In genomic region chr2:54240515-54241219, GRCh38 we compare ENCODE assay signal across 16 cellular contexts. TPM values are rescaled to one million over a fixed set of nuclear protein-coding genes. Genes with fewer than 3 reads are reported as not detected.
DNase-seq lines count a peak whose midpoint lies in the region; ATAC-seq and TF ChIP-seq lines count a peak whose summit lies in the region.
"Had no signal": no experiment of that assay in that cellular context is flagged by ENCODE, and none has a peak within 500 bp of the region (broad histone marks: within the 10 kb centered on the region; RNA-seq: fewer than 3 reads in every experiment).

No MANE protein-coding gene starts in this region.

- no peaks in the 10 kb centered on the region for H3K79me2 ChIP-seq in fibroblast of lung (ENCODE audit: control insufficient read depth, insufficient read depth, low read length)
- H3K79me2 ChIP-seq: hepatocyte had no signal

- H3K27me3 ChIP-seq in MG63: no peaks in the 10 kb centered on the region
- H3K27me3 ChIP-seq in fibroblast of lung (ENCODE audit: control insufficient read depth, insufficient read depth, low read length): no peaks in the 10 kb centered on the region
- H3K27me3 ChIP-seq: hepatocyte had no signal

- no peaks in the 10 kb centered on the region for H4K20me1 ChIP-seq in fibroblast of lung (ENCODE audit: control insufficient read depth, extremely low read depth, insufficient read depth, low read length)

- ATAC-seq in SK-N-SH treated with all-trans-retinoic acid at 6 μM for 48 hours (no peak), GM18873 (IDR thresholded peaks at IDR 0.05; ENCODE audit: low FRiP score, unreplicated experiment) (no peak)

- H3K9me3 Mint-ChIP-seq in neural crest cell: peaks cover 8% of the 10 kb centered on the region

- H3K27me3 Mint-ChIP-seq in neural crest cell (ENCODE audit: low read depth): no peaks in the 10 kb centered on the region

- H3K4me3 ChIP-seq in MG63 (no peak overlapping the region), fibroblast of lung (replicated peaks in 1 of 4; ENCODE audit: control extremely low read depth in 1 of 4, insufficient read depth in 1 of 4, low read depth in 3 of 4, low read length in 4 of 4) (no peak overlapping the region)
- H3K4me3 ChIP-seq: hepatocyte had no signal

- H3K36me3 ChIP-seq in MG63 (no peaks in the 10 kb centered on the region), fibroblast of lung (ENCODE audit: control insufficient read depth, insufficient read depth, low read length) (no peaks in the 10 kb centered on the region)

- DNase-seq in A172 (ENCODE audit: low spot score): peak; percentile 16
- peak; percentile 4 for DNase-seq in MG63
- peak; percentile 46 to 77 for DNase-seq in fibroblast of lung (ENCODE audit: low read depth in 2 of 2)
- no peak for DNase-seq in neural crest cell (ENCODE audit: low read depth, low spot score)
- no peak for DNase-seq in cortex of kidney (lab: John Stamatoyannopoulos, UW)
- DNase-seq in GM19240 (ENCODE audit: insufficient read length, low spot score): no peak
- DNase-seq: activated CD4-positive, alpha-beta T cell treated with anti-CD3 and anti-CD28 coated beads, Interleukin-2, amount 50 U/mL, for 1 hour; activated effector memory CD4-positive, alpha-beta T cell treated with Interleukin-2 at 50 U/mL for 16 hours; DMS53; NCI-H1417; NK-92 treated with Interleukin-12 subunit alpha and Interleukin-12 subunit beta, amount 100 ng/mL, for 24 hours; T-helper 1 cell had no signal

- peak overlapping the region; percentile 67 for H3K27ac Mint-ChIP-seq in neural crest cell (ENCODE audit: unreplicated experiment)

- H3K4me2 ChIP-seq in fibroblast of lung (ENCODE audit: extremely low read depth, insufficient read depth, low read length): peak overlapping the region; percentile 33
- H3K4me2 ChIP-seq: hepatocyte had no signal

- peaks cover 13% of the 10 kb centered on the region for H3K4me1 ChIP-seq in fibroblast of lung (ENCODE audit: control insufficient read depth, extremely low read depth, insufficient read depth, low read length)

- H3K4me1 Mint-ChIP-seq in neural crest cell: no peaks in the 10 kb centered on the region

- no peak overlapping the region for H3K4me3 Mint-ChIP-seq in neural crest cell

- peaks cover 5% of the 10 kb centered on the region for H3K36me3 Mint-ChIP-seq in neural crest cell (ENCODE audit: low read depth)

- H3K27ac ChIP-seq in fibroblast of lung (ENCODE audit: insufficient read depth, low read length): peak overlapping the region; percentile 29
- H3K27ac ChIP-seq: hepatocyte had no signal

- TF ChIP-seq CTCF in fibroblast of lung (conservative IDR thresholded peaks at IDR 0.05 in 1 of 2, IDR thresholded peaks at IDR 0.05 in 1 of 2; ENCODE audit: low read depth in 1 of 2, low read length in 2 of 2) (no peak), neural crest cell (conservative IDR thresholded peaks at IDR 0.05) (no peak)

- H3K9me3 ChIP-seq in MG63: peaks cover 10% of the 10 kb centered on the region
- no peaks in the 10 kb centered on the region for H3K9me3 ChIP-seq in fibroblast of lung (ENCODE audit: control insufficient read depth, insufficient read depth, low read depth, low read length)

- no peak overlapping the region for H3K9ac ChIP-seq in fibroblast of lung (ENCODE audit: insufficient read depth, low read length)

- no peak overlapping the region for H2AFZ ChIP-seq in fibroblast of lung (ENCODE audit: low read length)
- H2AFZ ChIP-seq: hepatocyte had no signal

TF ChIP-seq in SK-N-SH treated with all-trans-retinoic acid at 6 μM for 48 hours, 23 proteins besides CTCF, POLR2A, EP300 and RAD21:
- TF ChIP-seq RARB (CRISPR knock-in tag; IDR thresholded peaks at IDR 0.05) (no peak), TOX (CRISPR knock-in tag; IDR thresholded peaks at IDR 0.05; ENCODE audit: borderline replicate concordance) (no peak), ZC3H10 (CRISPR knock-in tag; IDR thresholded peaks at IDR 0.05) (no peak), PATZ1 (CRISPR knock-in tag; IDR thresholded peaks at IDR 0.05; ENCODE audit: borderline replicate concordance) (no peak), PPARA (CRISPR knock-in tag; IDR thresholded peaks at IDR 0.05; ENCODE audit: borderline replicate concordance) (no peak), SNAI2 (CRISPR knock-in tag; IDR thresholded peaks at IDR 0.05) (no peak), CREB5 (CRISPR knock-in tag; IDR thresholded peaks at IDR 0.05; ENCODE audit: low read depth) (no peak)
TF ChIP-seq in SK-N-SH treated with all-trans-retinoic acid at 6 μM for 48 hours: peak in this region for 0.

RNA-seq across cellular contexts. Expression of gene TSPYL6, which starts 15.4 kb away (rescaled TPM):
- total RNA-seq in A172 (2014; rRNA removed; shearing (Covaris generic)): not detected in 2 replicates
- total RNA-seq in MG63 (2014; rRNA removed; shearing (Covaris generic); ENCODE audit: low replicate concordance): not detected in 2 replicates
- total RNA-seq in fibroblast of lung: not detected in 2 replicates
- not detected in 2 replicates for polyA plus RNA-seq in fibroblast of lung
- not detected in 2 replicates for polyA plus RNA-seq in fibroblast of lung (2012)
- polyA minus RNA-seq in fibroblast of lung (ENCODE audit: low replicate concordance): not detected in 2 replicates
- total RNA-seq in neural crest cell: not detected in 2 replicates
- total RNA-seq: hepatocyte, mononuclear cell had no signal
- polyA plus RNA-seq: hepatocyte had no signal

Comparison
In these comparisons a context has a peak if more than half of its experiments do, and no peak if none do; other contexts are left out.
1. DNase-seq: peak in A172 (single experiment), MG63 (single experiment) and fibroblast of lung (2 of 2); none in neural crest cell (single experiment), cortex of kidney (single experiment) and GM19240 (single experiment).